ENCODE assay signal across 1 cellular context in the genomic region with DNA sequence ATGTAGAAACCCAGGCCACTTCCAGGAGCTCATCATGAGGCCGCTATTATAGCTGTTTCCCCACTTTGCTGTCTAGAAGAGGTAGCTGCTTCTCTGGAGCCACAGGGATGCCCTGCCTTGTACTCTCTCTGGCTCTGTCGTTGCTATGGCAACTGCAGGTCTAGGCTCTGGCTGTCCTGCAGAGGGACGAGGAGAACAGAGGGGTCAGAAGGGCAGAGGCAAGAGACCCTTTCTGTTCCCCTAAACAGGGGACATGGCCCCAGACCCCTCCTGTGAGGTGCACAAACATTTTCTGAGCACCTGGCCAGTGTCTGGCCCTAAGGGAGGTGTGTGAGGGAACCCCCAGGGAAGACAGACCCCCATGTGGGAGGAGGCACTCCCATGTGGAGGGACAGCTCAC.
TF ChIP-seq lines count a peak whose summit lies in the region.

No MANE protein-coding gene starts in this region.

TF ChIP-seq in HepG2, 621 proteins besides CTCF, POLR2A, EP300 and RAD21:
- TF ChIP-seq RFX1 (IDR thresholded peaks at IDR 0.05) = peak; percentile 14; the same call in 1 of the 2 replicates
- no peak for TF ChIP-seq BCL6 (CRISPR knock-in tag; IDR thresholded peaks at IDR 0.05)
- TF ChIP-seq ELF4 (CRISPR knock-in tag; IDR thresholded peaks at IDR 0.05; ENCODE audit: borderline replicate concordance) = no peak
